ENCODE assay signal across 2 cellular contexts in the genomic region with DNA sequence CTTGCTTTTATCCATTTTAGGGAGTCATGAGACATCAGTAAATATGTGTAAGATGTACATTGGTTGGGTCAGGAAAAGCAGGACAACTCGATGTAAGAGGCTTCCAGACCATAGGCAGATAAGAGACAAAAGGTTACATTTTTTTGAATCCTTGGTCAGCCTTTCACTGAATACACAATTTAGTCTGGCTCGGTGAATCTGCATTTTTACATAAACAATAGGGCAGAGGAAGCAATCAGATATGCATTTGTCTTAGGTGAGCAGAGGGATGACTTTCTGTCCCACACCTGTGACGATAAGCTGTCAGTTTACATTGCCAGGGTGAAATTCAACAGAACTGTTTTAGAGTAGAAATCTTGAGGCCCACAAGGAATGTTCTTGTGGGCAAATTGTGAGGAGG.
TF ChIP-seq lines count a peak whose summit lies in the region.

No MANE protein-coding gene starts in this region.

TF ChIP-seq in GM23338, 12 proteins besides CTCF, POLR2A, EP300 and RAD21 (continued from another document):
- TF ChIP-seq, protein P1, sequence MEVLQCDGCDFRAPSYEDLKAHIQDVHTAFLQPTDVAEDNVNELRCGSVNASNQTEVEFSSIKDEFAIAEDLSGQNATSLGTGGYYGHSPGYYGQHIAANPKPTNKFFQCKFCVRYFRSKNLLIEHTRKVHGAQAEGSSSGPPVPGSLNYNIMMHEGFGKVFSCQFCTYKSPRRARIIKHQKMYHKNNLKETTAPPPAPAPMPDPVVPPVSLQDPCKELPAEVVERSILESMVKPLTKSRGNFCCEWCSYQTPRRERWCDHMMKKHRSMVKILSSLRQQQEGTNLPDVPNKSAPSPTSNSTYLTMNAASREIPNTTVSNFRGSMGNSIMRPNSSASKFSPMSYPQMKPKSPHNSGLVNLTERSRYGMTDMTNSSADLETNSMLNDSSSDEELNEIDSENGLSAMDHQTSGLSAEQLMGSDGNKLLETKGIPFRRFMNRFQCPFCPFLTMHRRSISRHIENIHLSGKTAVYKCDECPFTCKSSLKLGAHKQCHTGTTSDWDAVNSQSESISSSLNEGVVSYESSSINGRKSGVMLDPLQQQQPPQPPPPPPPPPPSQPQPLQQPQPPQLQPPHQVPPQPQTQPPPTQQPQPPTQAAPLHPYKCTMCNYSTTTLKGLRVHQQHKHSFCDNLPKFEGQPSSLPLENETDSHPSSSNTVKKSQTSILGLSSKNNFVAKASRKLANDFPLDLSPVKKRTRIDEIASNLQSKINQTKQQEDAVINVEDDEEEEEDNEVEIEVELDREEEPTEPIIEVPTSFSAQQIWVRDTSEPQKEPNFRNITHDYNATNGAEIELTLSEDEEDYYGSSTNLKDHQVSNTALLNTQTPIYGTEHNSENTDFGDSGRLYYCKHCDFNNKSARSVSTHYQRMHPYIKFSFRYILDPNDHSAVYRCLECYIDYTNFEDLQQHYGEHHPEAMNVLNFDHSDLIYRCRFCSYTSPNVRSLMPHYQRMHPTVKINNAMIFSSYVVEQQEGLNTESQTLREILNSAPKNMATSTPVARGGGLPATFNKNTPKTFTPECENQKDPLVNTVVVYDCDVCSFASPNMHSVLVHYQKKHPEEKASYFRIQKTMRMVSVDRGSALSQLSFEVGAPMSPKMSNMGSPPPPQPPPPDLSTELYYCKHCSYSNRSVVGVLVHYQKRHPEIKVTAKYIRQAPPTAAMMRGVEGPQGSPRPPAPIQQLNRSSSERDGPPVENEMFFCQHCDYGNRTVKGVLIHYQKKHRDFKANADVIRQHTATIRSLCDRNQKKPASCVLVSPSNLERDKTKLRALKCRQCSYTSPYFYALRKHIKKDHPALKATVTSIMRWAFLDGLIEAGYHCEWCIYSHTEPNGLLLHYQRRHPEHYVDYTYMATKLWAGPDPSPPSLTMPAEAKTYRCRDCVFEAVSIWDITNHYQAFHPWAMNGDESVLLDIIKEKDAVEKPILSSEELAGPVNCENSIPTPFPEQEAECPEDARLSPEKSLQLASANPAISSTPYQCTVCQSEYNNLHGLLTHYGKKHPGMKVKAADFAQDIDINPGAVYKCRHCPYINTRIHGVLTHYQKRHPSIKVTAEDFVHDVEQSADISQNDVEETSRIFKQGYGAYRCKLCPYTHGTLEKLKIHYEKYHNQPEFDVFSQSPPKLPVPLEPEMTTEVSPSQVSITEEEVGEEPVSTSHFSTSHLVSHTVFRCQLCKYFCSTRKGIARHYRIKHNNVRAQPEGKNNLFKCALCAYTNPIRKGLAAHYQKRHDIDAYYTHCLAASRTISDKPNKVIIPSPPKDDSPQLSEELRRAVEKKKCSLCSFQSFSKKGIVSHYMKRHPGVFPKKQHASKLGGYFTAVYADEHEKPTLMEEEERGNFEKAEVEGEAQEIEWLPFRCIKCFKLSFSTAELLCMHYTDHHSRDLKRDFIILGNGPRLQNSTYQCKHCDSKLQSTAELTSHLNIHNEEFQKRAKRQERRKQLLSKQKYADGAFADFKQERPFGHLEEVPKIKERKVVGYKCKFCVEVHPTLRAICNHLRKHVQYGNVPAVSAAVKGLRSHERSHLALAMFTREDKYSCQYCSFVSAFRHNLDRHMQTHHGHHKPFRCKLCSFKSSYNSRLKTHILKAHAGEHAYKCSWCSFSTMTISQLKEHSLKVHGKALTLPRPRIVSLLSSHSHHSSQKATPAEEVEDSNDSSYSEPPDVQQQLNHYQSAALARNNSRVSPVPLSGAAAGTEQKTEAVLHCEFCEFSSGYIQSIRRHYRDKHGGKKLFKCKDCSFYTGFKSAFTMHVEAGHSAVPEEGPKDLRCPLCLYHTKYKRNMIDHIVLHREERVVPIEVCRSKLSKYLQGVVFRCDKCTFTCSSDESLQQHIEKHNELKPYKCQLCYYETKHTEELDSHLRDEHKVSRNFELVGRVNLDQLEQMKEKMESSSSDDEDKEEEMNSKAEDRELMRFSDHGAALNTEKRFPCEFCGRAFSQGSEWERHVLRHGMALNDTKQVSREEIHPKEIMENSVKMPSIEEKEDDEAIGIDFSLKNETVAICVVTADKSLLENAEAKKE (CRISPR knock-in tag; IDR thresholded peaks at IDR 0.05) = no peak
- TF ChIP-seq NANOG (IDR thresholded peaks at IDR 0.05; ENCODE audit: borderline replicate concordance) = no peak
- TF ChIP-seq, protein P2, sequence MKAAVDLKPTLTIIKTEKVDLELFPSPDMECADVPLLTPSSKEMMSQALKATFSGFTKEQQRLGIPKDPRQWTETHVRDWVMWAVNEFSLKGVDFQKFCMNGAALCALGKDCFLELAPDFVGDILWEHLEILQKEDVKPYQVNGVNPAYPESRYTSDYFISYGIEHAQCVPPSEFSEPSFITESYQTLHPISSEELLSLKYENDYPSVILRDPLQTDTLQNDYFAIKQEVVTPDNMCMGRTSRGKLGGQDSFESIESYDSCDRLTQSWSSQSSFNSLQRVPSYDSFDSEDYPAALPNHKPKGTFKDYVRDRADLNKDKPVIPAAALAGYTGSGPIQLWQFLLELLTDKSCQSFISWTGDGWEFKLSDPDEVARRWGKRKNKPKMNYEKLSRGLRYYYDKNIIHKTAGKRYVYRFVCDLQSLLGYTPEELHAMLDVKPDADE (IDR thresholded peaks at IDR 0.05) = no peak
TF ChIP-seq in GM23338: peak in this region for 0.

TF ChIP-seq in WTC11, 78 proteins besides CTCF, POLR2A, EP300 and RAD21 (continued from another document):
- no peak for TF ChIP-seq ZNF532 (CRISPR knock-in tag; IDR thresholded peaks at IDR 0.05; ENCODE audit: borderline replicate concordance)
- TF ChIP-seq KAT7 (CRISPR knock-in tag; IDR thresholded peaks at IDR 0.05; ENCODE audit: borderline replicate concordance) = no peak
- no peak for TF ChIP-seq ZNF671 (CRISPR knock-in tag; IDR thresholded peaks at IDR 0.05)
- TF ChIP-seq MYBL2 (CRISPR knock-in tag; IDR thresholded peaks at IDR 0.05) = no peak
- TF ChIP-seq EMX1 (CRISPR knock-in tag; IDR thresholded peaks at IDR 0.05) = no peak
- no peak for TF ChIP-seq ZNF281 (CRISPR knock-in tag; IDR thresholded peaks at IDR 0.05)
- no peak for TF ChIP-seq RORB (CRISPR knock-in tag; IDR thresholded peaks at IDR 0.05)
- TF ChIP-seq, protein P3, sequence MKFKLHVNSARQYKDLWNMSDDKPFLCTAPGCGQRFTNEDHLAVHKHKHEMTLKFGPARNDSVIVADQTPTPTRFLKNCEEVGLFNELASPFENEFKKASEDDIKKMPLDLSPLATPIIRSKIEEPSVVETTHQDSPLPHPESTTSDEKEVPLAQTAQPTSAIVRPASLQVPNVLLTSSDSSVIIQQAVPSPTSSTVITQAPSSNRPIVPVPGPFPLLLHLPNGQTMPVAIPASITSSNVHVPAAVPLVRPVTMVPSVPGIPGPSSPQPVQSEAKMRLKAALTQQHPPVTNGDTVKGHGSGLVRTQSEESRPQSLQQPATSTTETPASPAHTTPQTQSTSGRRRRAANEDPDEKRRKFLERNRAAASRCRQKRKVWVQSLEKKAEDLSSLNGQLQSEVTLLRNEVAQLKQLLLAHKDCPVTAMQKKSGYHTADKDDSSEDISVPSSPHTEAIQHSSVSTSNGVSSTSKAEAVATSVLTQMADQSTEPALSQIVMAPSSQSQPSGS (CRISPR knock-in tag; IDR thresholded peaks at IDR 0.05; ENCODE audit: borderline replicate concordance, low read depth) = no peak
- TF ChIP-seq SMAD3 (CRISPR knock-in tag; IDR thresholded peaks at IDR 0.05; ENCODE audit: borderline replicate concordance) = no peak
- TF ChIP-seq ZNF416 (CRISPR knock-in tag; IDR thresholded peaks at IDR 0.05) = no peak
TF ChIP-seq in WTC11: peak in this region for 0.
